Comparison of ENCODE assay signal across 18 cellular contexts in genomic region chr3:133973249-133973980, GRCh38. TPM values are rescaled to one million over a fixed set of nuclear protein-coding genes. Genes with fewer than 3 reads are reported as not detected.
"Had no signal": no experiment of that assay in that cellular context is flagged by ENCODE, and none has a peak within 500 bp of the region (broad histone marks: within the 10 kb centered on the region; RNA-seq: fewer than 3 reads in every experiment).

No MANE protein-coding gene starts in this region.

- ATAC-seq: activated T-cell treated with anti-CD3 and anti-CD28 coated beads, Interleukin-2, amount 50 U/mL, for 4 hours; gastrocnemius medialis; heart right ventricle; left lung; stimulated activated naive CD8-positive, alpha-beta T cell treated with anti-CD3 and anti-CD28 coated beads, Interleukin-15, amount 100 ng/mL, for 72 hours had no signal

- DNase-seq: activated CD4-positive, alpha-beta memory T cell treated with anti-CD3 and anti-CD28 coated beads for 36 hours; activated CD4-positive, alpha-beta T cell treated with anti-CD3 and anti-CD28 coated beads for 1 hour; activated effector memory CD4-positive, alpha-beta T cell treated with anti-CD3 and anti-CD28 coated beads, Interleukin-2, amount 50 U/mL, for 16 hours; activated T-cell treated with anti-CD3 and anti-CD28 coated beads, Interleukin-2, amount 50 U/mL, for 4 hours; amygdala; gastrocnemius medialis; heart right ventricle; islet precursor cell; left lung; stimulated activated CD4-positive, alpha-beta T cell treated with anti-CD3 and anti-CD28 coated beads, Interleukin-15, amount 100 ng/mL, for 24 hours; stimulated activated CD4-positive, alpha-beta T cell treated with anti-CD3 and anti-CD28 coated beads, Interleukin-4, amount 100 ng/mL, for 24 hours; stimulated activated naive CD8-positive, alpha-beta T cell treated with anti-CD3 and anti-CD28 coated beads, Interleukin-15, amount 100 ng/mL, for 72 hours had no signal

- H3K36me3 Mint-ChIP-seq: activated CD4-positive, alpha-beta memory T cell treated with anti-CD3 and anti-CD28 coated beads for 36 hours; activated naive CD8-positive, alpha-beta T cell had no signal

- H3K4me1 Mint-ChIP-seq: memory B cell; nephron; stimulated activated naive CD8-positive, alpha-beta T cell treated with anti-CD3 and anti-CD28 coated beads, Interleukin-15, amount 100 ng/mL, for 72 hours had no signal

- H3K27me3 ChIP-seq: esophagus muscularis mucosa, gastrocnemius medialis, heart right ventricle, left lung had no signal

- H3K36me3 ChIP-seq: gastrocnemius medialis, heart right ventricle, thoracic aorta had no signal

- H3K4me3 Mint-ChIP-seq: activated CD4-positive, alpha-beta memory T cell treated with anti-CD3 and anti-CD28 coated beads for 36 hours; activated naive CD8-positive, alpha-beta T cell; activated T-cell treated with anti-CD3 and anti-CD28 coated beads, Interleukin-2, amount 50 U/mL, for 4 hours; memory B cell; nephron; stimulated activated naive CD8-positive, alpha-beta T cell treated with anti-CD3 and anti-CD28 coated beads, Interleukin-15, amount 100 ng/mL, for 72 hours; T-helper 2 cell treated with Interferon-gamma antibody and Interleukin-4, amounts not matched to agents 5 μg/mL and 100 μg/mL, for 36 hours had no signal

- H3K27ac Mint-ChIP-seq: activated CD4-positive, alpha-beta memory T cell treated with anti-CD3 and anti-CD28 coated beads for 36 hours; activated naive CD8-positive, alpha-beta T cell; memory B cell; nephron; stimulated activated naive CD8-positive, alpha-beta T cell treated with anti-CD3 and anti-CD28 coated beads, Interleukin-15, amount 100 ng/mL, for 72 hours; T-helper 2 cell treated with Interferon-gamma antibody and Interleukin-4, amounts not matched to agents 5 μg/mL and 100 μg/mL, for 36 hours had no signal

- H3K4me3 ChIP-seq: esophagus muscularis mucosa, gastrocnemius medialis, heart right ventricle, left lung, thoracic aorta had no signal

- H3K27ac ChIP-seq: esophagus muscularis mucosa, gastrocnemius medialis, heart right ventricle, left lung, thoracic aorta had no signal

- H3K9me3 Mint-ChIP-seq: activated CD4-positive, alpha-beta memory T cell treated with anti-CD3 and anti-CD28 coated beads for 36 hours; T-helper 2 cell treated with Interferon-gamma antibody and Interleukin-4, amounts not matched to agents 5 μg/mL and 100 μg/mL, for 36 hours had no signal

- H3K9me3 ChIP-seq: gastrocnemius medialis, left lung, thoracic aorta had no signal

- H3K4me1 ChIP-seq: gastrocnemius medialis had no signal

- H3K27me3 Mint-ChIP-seq: activated naive CD8-positive, alpha-beta T cell; stimulated activated naive CD8-positive, alpha-beta T cell treated with anti-CD3 and anti-CD28 coated beads, Interleukin-15, amount 100 ng/mL, for 72 hours had no signal

RNA-seq across cellular contexts. Expression of gene SLCO2A1, which starts 56.3 kb away (rescaled TPM):
- total RNA-seq: activated CD4-positive, alpha-beta memory T cell treated with anti-CD3 and anti-CD28 coated beads for 36 hours had no signal
